In the genomic region with DNA sequence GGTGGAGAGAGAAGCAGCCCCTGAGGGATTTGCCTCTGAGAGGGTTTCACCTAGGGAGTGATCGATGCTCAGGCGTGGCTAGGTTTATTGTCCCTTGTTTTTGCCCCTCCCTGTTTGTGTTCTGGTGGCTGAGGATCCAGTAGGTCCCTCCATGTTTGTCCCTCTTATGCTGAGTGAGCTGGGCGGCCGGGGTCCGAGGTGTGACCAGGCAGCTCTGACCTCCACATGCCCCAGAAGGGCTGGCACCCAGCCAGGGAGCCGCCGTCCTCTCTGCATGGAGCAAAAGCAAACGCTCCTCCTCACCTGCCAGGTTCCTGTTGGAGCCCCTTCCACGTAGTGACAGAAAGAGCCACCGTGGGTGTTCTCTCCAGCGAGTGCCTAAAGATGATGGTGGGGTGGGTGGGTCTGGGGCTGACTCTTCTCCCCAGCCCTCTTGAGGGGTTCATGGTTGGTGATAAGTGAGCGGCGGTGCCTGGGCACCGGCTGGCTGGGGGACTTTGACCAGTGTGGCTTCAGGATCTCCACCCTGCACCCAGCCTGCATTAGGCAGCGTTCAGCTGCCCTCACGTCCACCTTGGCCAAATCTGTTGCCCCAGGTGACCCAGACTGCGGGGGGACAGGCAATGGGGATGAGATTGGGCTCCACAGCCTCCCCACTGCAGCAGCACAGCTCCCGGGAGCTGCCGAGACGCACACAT, we compare ENCODE assay signal across 9 cellular contexts. TPM values are rescaled to one million over a fixed set of nuclear protein-coding genes. Genes with fewer than 3 reads are reported as not detected.
DNase-seq lines count a peak whose midpoint lies in the region; ATAC-seq and TF ChIP-seq lines count a peak whose summit lies in the region.
"Had no signal": no experiment of that assay in that cellular context is flagged by ENCODE, and none has a peak within 500 bp of the region (broad histone marks: within the 10 kb centered on the region; RNA-seq: fewer than 3 reads in every experiment).

No MANE protein-coding gene starts in this region.

- POLR2A ChIA-PET in GM10248 (lab: Yijun Ruan, JAX) = no interaction called here

- CTCF ChIA-PET in GM10248 (lab: Yijun Ruan, JAX) = interaction anchor here (1.0 kb wide), 1 partner anchor 10 kb away, joined by 3 read pairs; no protein-coding TSS in a partner anchor

- H3K4me1 ChIP-seq in mucosa of rectum (ENCODE audit: control insufficient read depth in 2 of 2, insufficient read depth in 2 of 2, low read length in 2 of 2) = peaks cover 19 to 24% of the 10 kb centered on the region in 2 donors
- H3K4me1 ChIP-seq in upper lobe of right lung = peaks cover 23% of the 10 kb centered on the region

- intact Hi-C loops in Right ventricle myocardium superior (cut with DNase I) (no loop called here), cardiac septum (cut with DNase I) (no loop called here), dorsolateral prefrontal cortex (cut with DNase I) (no loop called here), upper lobe of right lung (cut with DNase I) (no loop called here)

- TF ChIP-seq CTCF in dorsolateral prefrontal cortex (IDR thresholded peaks at IDR 0.05 in 54 of 56, conservative IDR thresholded peaks at IDR 0.05 in 2 of 56; ENCODE audit: low read depth in 1 of 56, partially characterized antibody in 56 of 56) = no peak
- TF ChIP-seq CTCF in upper lobe of right lung (IDR thresholded peaks at IDR 0.05) = no peak
- no peak for TF ChIP-seq CTCF in GM10248 (IDR thresholded peaks at IDR 0.05; ENCODE audit: control extremely low read depth, extremely low read depth, low read depth, missing control alignments)

- DNase-seq in Right ventricle myocardium superior (peak; percentile 68), cardiac septum (ENCODE audit: low spot score) (no peak), dorsolateral prefrontal cortex (no peak), upper lobe of right lung (no peak), GM10248 (ENCODE audit: extremely low spot score) (no peak)
- DNase-seq: CD4-positive, CD25-positive, alpha-beta regulatory T cell had no signal

- H3K36me3 ChIP-seq in mucosa of rectum (ENCODE audit: control insufficient read depth in 2 of 2, insufficient read depth in 2 of 2, low read length in 2 of 2) (peaks cover 11 to 33% of the 10 kb centered on the region in 2 donors), upper lobe of right lung (peaks cover 45% of the 10 kb centered on the region)

- H3K27ac ChIP-seq in dorsolateral prefrontal cortex (peak overlapping the region in 49 of 59 donors; percentile 12 to 88 (median 70)), mucosa of rectum (ENCODE audit: low read depth in 2 of 2, low read length in 2 of 2) (peak overlapping the region; percentile 93 to 94), upper lobe of right lung (peak overlapping the region; percentile 87)

- H3K4me3 ChIP-seq in dorsolateral prefrontal cortex (peak overlapping the region in 38 of 59 donors; percentile 12 to 56 (median 44)), mucosa of rectum (ENCODE audit: low read length in 2 of 2) (peak overlapping the region; percentile 63 to 72), upper lobe of right lung (peak overlapping the region; percentile 48)

- H3K9ac ChIP-seq in mucosa of rectum (ENCODE audit: low read depth in 1 of 2, low read length in 2 of 2) = peak overlapping the region; percentile 60 to 81

- ATAC-seq in Right ventricle myocardium superior (ENCODE audit: poor library complexity) = no peak
- no peak for ATAC-seq in upper lobe of right lung
- no peak for ATAC-seq in GM18858 (IDR thresholded peaks at IDR 0.05; ENCODE audit: unreplicated experiment)
- ATAC-seq in GM18517 (IDR thresholded peaks at IDR 0.05; ENCODE audit: unreplicated experiment) = no peak

- H3K27me3 ChIP-seq in dorsolateral prefrontal cortex (no peaks in the 10 kb centered on the region), mucosa of rectum (ENCODE audit: control insufficient read depth in 2 of 2, insufficient read depth in 2 of 2, low read length in 2 of 2) (no peaks in the 10 kb centered on the region), upper lobe of right lung (no peaks in the 10 kb centered on the region)

- H3K9me3 ChIP-seq in mucosa of rectum (ENCODE audit: control insufficient read depth in 2 of 2, low read length in 2 of 2) (no peaks in the 10 kb centered on the region), upper lobe of right lung (no peaks in the 10 kb centered on the region)

RNA-seq across cellular contexts. Expression of a gene that starts 14.1 kb away (rescaled TPM):
- total RNA-seq in Right ventricle myocardium superior (52.8 TPM), cardiac septum (43.7 TPM), dorsolateral prefrontal cortex (10 to 100 TPM; 29.9 to 65.8 (median 39.8) TPM), upper lobe of right lung (24.0 TPM)

RNA-seq across cellular contexts. Expression of a gene that starts 54.7 kb away (rescaled TPM):
- total RNA-seq in Right ventricle myocardium superior (27.9 TPM), cardiac septum (45.3 TPM), dorsolateral prefrontal cortex (100 to 1,000 TPM in 117 of 120 experiments, 10 to 100 TPM in 3; 92.0 to 167 (median 124) TPM), upper lobe of right lung (81.3 TPM)

RNA-seq across cellular contexts. Expression of a gene that starts 54.8 kb away (rescaled TPM):
- total RNA-seq in Right ventricle myocardium superior (9.1 TPM), cardiac septum (9.9 TPM), dorsolateral prefrontal cortex (10 to 100 TPM; 28.1 to 66.1 (median 44.0) TPM), upper lobe of right lung (20.6 TPM)

RNA-seq across cellular contexts. Expression of a gene that starts 55.0 kb away (rescaled TPM):
- 1.2 TPM for total RNA-seq in Right ventricle myocardium superior
- total RNA-seq in cardiac septum = 0.65 TPM
- total RNA-seq in dorsolateral prefrontal cortex = 1 to 10 TPM in 92 of 120 experiments, under 1 TPM in 28; 0.23 to 4.7 (median 1.5) TPM
- 0.58 TPM for total RNA-seq in upper lobe of right lung
- total RNA-seq: CD4-positive, CD25-positive, alpha-beta regulatory T cell had no signal
